Comparison of ENCODE assay signal across 9 cellular contexts in the genomic region with DNA sequence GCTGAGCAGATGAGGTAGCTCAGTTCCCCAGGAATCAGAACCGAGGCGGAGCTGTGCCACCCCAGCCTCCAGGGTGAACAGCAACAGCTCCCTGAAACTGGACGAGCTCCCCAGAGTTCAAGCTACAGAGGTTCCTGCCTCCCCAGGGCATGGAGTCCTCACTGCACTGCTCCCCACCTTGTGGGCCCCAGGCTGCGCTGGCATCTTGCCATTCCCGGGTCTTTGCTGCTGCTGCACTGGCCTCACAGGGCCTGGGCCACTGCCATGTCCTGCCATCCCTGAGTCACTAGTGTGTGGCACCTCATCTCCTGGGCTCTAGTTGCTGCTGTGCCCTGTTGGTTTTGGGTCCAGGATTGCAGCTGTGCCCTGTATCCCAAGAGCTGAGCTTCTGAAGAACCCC.
"Had no signal": no experiment of that assay in that cellular context is flagged by ENCODE, and none has a peak within 500 bp of the region (broad histone marks: within the 10 kb centered on the region; RNA-seq: fewer than 3 reads in every experiment).

No MANE protein-coding gene starts in this region.

- H3K27ac Mint-ChIP-seq: HFFc6 had no signal

- H3K4me1 ChIP-seq: HAP-1 had no signal

- DNase-seq: GM23248, GOT3, H7, HFFc6, IMR-90 had no signal

- FAIRE-seq: HTR-8/SVneo, K562 had no signal

- H3K9ac ChIP-seq: GM23248 had no signal

- ATAC-seq: HCT116, K562 had no signal

- H3K4me3 Mint-ChIP-seq: HFFc6 had no signal

- H2AFZ ChIP-seq: GM23248 had no signal

- H3K27ac ChIP-seq: GM23248 had no signal

- H3K4me3 ChIP-seq: GM23248, HAP-1, K562 had no signal

- H3K36me3 ChIP-seq: HAP-1 had no signal

- H3K9me3 ChIP-seq: HAP-1 had no signal
